In the genomic region with DNA sequence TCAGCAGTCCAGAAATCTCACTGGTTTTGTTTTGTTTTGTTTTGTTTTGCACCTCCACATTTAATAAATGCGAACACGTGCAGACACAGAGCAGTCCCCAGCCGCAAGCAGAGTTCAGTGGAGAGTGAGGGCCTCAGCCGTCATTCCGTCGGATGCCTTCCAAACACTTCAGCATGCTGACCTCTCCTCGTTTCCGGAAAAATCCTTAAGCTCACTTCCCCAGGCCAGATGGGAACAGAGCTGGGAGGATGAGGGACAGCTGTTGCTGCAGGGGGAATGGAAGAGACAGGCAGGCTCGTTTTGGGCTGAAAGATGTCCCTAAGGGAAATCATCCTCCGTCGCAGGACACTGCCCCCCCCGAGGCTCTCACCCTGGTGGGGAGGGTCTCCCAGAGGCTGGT, we compare ENCODE assay signal across 13 cellular contexts. TPM values are rescaled to one million over a fixed set of nuclear protein-coding genes. Genes with fewer than 3 reads are reported as not detected.
A peak's percentile ranks its signal among the peaks of the same experiment; 100 is the strongest.
DNase-seq lines count a peak whose midpoint lies in the region; ATAC-seq and TF ChIP-seq lines count a peak whose summit lies in the region.
"Had no signal": no experiment of that assay in that cellular context is flagged by ENCODE, and none has a peak within 500 bp of the region (broad histone marks: within the 10 kb centered on the region; RNA-seq: fewer than 3 reads in every experiment).

No MANE protein-coding gene starts in this region.

- peak; percentile 84 for ATAC-seq in sciatic nerve
- ATAC-seq in GM21619 (IDR thresholded peaks at IDR 0.05; ENCODE audit: unreplicated experiment), result no peak
- no peak for ATAC-seq in GM21723 (IDR thresholded peaks at IDR 0.05; ENCODE audit: unreplicated experiment)

- H3K9me3 Mint-ChIP-seq in brain (peaks cover 0 to 21% (median 9%) of the 10 kb centered on the region in 5 experiments), glutamatergic neuron (ENCODE audit: unreplicated experiment) (peaks cover 10% of the 10 kb centered on the region)

- peaks cover 13% of the 10 kb centered on the region for H3K27me3 Mint-ChIP-seq in brain
- H3K27me3 Mint-ChIP-seq in glutamatergic neuron (ENCODE audit: unreplicated experiment), result peaks cover 8% of the 10 kb centered on the region

- peak overlapping the region in 4 of 5 experiments; percentile 30 to 60 (median 48) for H3K27ac Mint-ChIP-seq in brain
- H3K27ac Mint-ChIP-seq in glutamatergic neuron (ENCODE audit: unreplicated experiment), result peak overlapping the region; percentile 74
- H3K27ac Mint-ChIP-seq: CD4-positive, alpha-beta memory T cell had no signal

- intact Hi-C loops in sciatic nerve (cut with DNase I), result no loop called here

- H3K36me3 Mint-ChIP-seq in brain, result no peaks in the 10 kb centered on the region
- peaks cover 11% of the 10 kb centered on the region for H3K36me3 Mint-ChIP-seq in glutamatergic neuron (ENCODE audit: unreplicated experiment)
- H3K36me3 Mint-ChIP-seq: CD4-positive, alpha-beta memory T cell had no signal

- DNase-seq in glutamatergic neuron (peak; percentile 46), left kidney (ENCODE audit: low read depth, low spot score) (peak; percentile 82), sciatic nerve (ENCODE audit: low spot score) (no peak), HuH-7 (ENCODE audit: low spot score) (no peak)
- DNase-seq: CD4-positive, alpha-beta memory T cell; EL; NCI-H1092; NCI-H1694; NCI-H2107; NCI-H774 had no signal

- no peak for TF ChIP-seq CTCF in brain (conservative IDR thresholded peaks at IDR 0.05)
- TF ChIP-seq CTCF in glutamatergic neuron (IDR thresholded peaks at IDR 0.05; ENCODE audit: partially characterized antibody, unreplicated experiment), result no peak

- H3K4me1 Mint-ChIP-seq in brain, result peaks cover 26% of the 10 kb centered on the region
- peaks cover 22% of the 10 kb centered on the region for H3K4me1 Mint-ChIP-seq in glutamatergic neuron (ENCODE audit: low read depth, unreplicated experiment)
- H3K4me1 Mint-ChIP-seq: CD4-positive, alpha-beta memory T cell had no signal

- H3K4me3 Mint-ChIP-seq in brain (no peak overlapping the region), glutamatergic neuron (ENCODE audit: unreplicated experiment) (no peak overlapping the region)

RNA-seq across cellular contexts. Expression of gene FGFR2, which starts 17.2 kb away (rescaled TPM):
- 88.5 TPM for polyA plus RNA-seq in brain (ENCODE audit: insufficient read depth, low read depth, low replicate concordance)
- total RNA-seq in glutamatergic neuron (ENCODE audit: unreplicated experiment) (7.4 TPM), sciatic nerve (10.8 TPM)

Comparison
In these comparisons a context has a peak if more than half of its experiments do, and no peak if none do; other contexts are left out.
1. DNase-seq: peak in glutamatergic neuron (single experiment) and left kidney (single experiment); none in sciatic nerve (single experiment) and HuH-7 (single experiment).